In genomic region chrX:78139160-78140123, GRCh38 we compare ENCODE assay signal across 8 cellular contexts. TPM values are rescaled to one million over a fixed set of nuclear protein-coding genes. Genes with fewer than 3 reads are reported as not detected.
A peak's percentile ranks its signal among the peaks of the same experiment; 100 is the strongest.
DNase-seq lines count a peak whose midpoint lies in the region; ATAC-seq and TF ChIP-seq lines count a peak whose summit lies in the region.

Gene TAF9B (minus strand): TSS chrX:78139650. CDS start chrX:78139611, 39 bp downstream.

- TF ChIP-seq CTCF in coronary artery (IDR thresholded peaks at IDR 0.05), result no peak

- peak within 1 kb of the TSS; percentile 92 for H3K4me3 Mint-ChIP-seq in activated CD4-positive, alpha-beta T cell treated with anti-CD3 and anti-CD28 coated beads, Interleukin-2, amount 10 ng/mL, durations not matched to agents 24 days and 14 days

- H3K9me3 Mint-ChIP-seq in activated CD4-positive, alpha-beta T cell treated with anti-CD3 and anti-CD28 coated beads, Interleukin-2, amount 10 ng/mL, durations not matched to agents 24 days and 14 days, result peaks cover 7% of the 10 kb centered on the region

- H3K27ac Mint-ChIP-seq in activated CD4-positive, alpha-beta T cell treated with anti-CD3 and anti-CD28 coated beads, Interleukin-2, amount 10 ng/mL, durations not matched to agents 24 days and 14 days, result peak within 1 kb of the TSS; percentile 95

- H3K27ac ChIP-seq in coronary artery, result peak within 1 kb of the TSS; percentile 68 to 93

- peaks cover 3% of the 10 kb centered on the region for H3K36me3 Mint-ChIP-seq in activated CD4-positive, alpha-beta T cell treated with anti-CD3 and anti-CD28 coated beads, Interleukin-2, amount 10 ng/mL, durations not matched to agents 24 days and 14 days (ENCODE audit: low read depth)

- DNase-seq in Ammon's horn (ENCODE audit: low spot score) (peak; percentile 88), NCI-H510A treated with DMSO at 0.1 percent for 48 hours (lab: John Stamatoyannopoulos, UW) (peak; percentile 80), coronary artery (ENCODE audit: low spot score) (peak; percentile 90), left lobe of liver (ENCODE audit: low spot score) (peak; percentile 83)
- peak; percentile 95 for DNase-seq in activated CD4-positive, alpha-beta T cell treated with anti-CD3 and anti-CD28 coated beads, Interleukin-2, amount 10 ng/mL, durations not matched to agents 24 days and 14 days
- peak; percentile 75 for DNase-seq in stimulated activated CD4-positive, alpha-beta T cell treated with anti-CD3 and anti-CD28 coated beads, Interleukin-2, amount 100 ng/mL, for 4 hours (ENCODE audit: low read depth)

- peaks cover 6% of the 10 kb centered on the region for H3K4me1 Mint-ChIP-seq in activated CD4-positive, alpha-beta T cell treated with anti-CD3 and anti-CD28 coated beads, Interleukin-2, amount 10 ng/mL, durations not matched to agents 24 days and 14 days

- TF ChIP-seq POLR2A in GM19193 (IDR thresholded peaks at IDR 0.05; ENCODE audit: extremely low read depth, insufficient read depth, insufficient read length), result peak; percentile 64

- no peaks in the 10 kb centered on the region for H3K27me3 Mint-ChIP-seq in activated CD4-positive, alpha-beta T cell treated with anti-CD3 and anti-CD28 coated beads, Interleukin-2, amount 10 ng/mL, durations not matched to agents 24 days and 14 days

- intact Hi-C loops in activated CD4-positive, alpha-beta T cell treated with anti-CD3 and anti-CD28 coated beads, Interleukin-2, amount 10 ng/mL, durations not matched to agents 24 days and 14 days (cut with micrococcal nuclease), result loop anchor here (2.0 to 10.0 kb wide), 7 partner anchors 17 to 1315 kb away; partner anchors contain the start of genes CYSLTR1 and ITM2A

- H3K4me3 ChIP-seq in coronary artery, result peak within 1 kb of the TSS; percentile 83

- ATAC-seq in HG03439 (IDR thresholded peaks at IDR 0.05; ENCODE audit: unreplicated experiment) (peak; percentile 91), left lobe of liver (peak; percentile 99)

RNA-seq across cellular contexts. Expression of gene TAF9B, which starts in this region (rescaled TPM):
- total RNA-seq in activated CD4-positive, alpha-beta T cell treated with anti-CD3 and anti-CD28 coated beads, Interleukin-2, amount 10 ng/mL, durations not matched to agents 24 days and 14 days, result 14.6 and 16.1 TPM in 2 replicates
- total RNA-seq in left lobe of liver, result 3.0 TPM

Comparison
In these comparisons a context has a peak if more than half of its experiments do, and no peak if none do; other contexts are left out.
1. Peak in every context shown above with its lines: DNase-seq, ATAC-seq, H3K4me3 ChIP-seq and H3K27ac ChIP-seq.